ENCODE assay signal across 13 cellular contexts in the genomic region with DNA sequence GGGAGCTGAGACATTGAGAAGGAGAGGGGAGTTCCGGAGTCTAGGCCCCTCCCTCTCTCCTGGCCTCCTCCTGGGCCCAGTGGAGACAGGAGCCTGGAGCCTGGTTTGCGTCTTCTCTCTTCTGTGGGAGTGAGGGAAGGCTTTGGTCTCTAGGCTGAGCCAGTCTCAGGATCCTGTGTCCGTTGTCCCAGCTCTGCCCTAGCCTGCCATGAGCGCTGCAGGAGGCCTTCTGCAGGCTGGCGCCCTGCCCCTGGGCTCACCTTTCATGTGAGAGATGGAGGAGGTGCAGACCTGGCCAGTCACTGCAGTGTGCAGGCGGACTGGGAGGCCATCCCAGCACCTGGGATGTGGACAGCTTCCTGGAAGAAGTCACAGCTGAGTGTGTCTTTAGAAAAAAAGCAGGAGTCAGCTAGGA. TPM values are rescaled to one million over a fixed set of nuclear protein-coding genes. Genes with fewer than 3 reads are reported as not detected.
DNase-seq lines count a peak whose midpoint lies in the region; ATAC-seq and TF ChIP-seq lines count a peak whose summit lies in the region.
"Had no signal": no experiment of that assay in that cellular context is flagged by ENCODE, and none has a peak within 500 bp of the region (broad histone marks: within the 10 kb centered on the region; RNA-seq: fewer than 3 reads in every experiment).

No MANE protein-coding gene starts in this region.

- no peak overlapping the region for H4K8ac ChIP-seq in mesenchymal stem cell (ENCODE audit: low read length)

- H3K79me1 ChIP-seq in mesenchymal stem cell (replicated peaks; ENCODE audit: low read length, poor library complexity, severe bottlenecking) = peaks cover 42% of the 10 kb centered on the region

- peaks cover 20% of the 10 kb centered on the region for H3K4me1 Mint-ChIP-seq in endothelial cell (ENCODE audit: unreplicated experiment)

- no peak overlapping the region for H2BK15ac ChIP-seq in mesenchymal stem cell (ENCODE audit: low read depth, poor library complexity, severe bottlenecking)

- H2BK5ac ChIP-seq in mesenchymal stem cell (ENCODE audit: low read depth, low read length, poor library complexity, severe bottlenecking) = no peak overlapping the region

- H2BK120ac ChIP-seq in mesenchymal stem cell (ENCODE audit: low read depth, low read length) = no peak overlapping the region

- H3K27me3 Mint-ChIP-seq in endothelial cell (ENCODE audit: unreplicated experiment) = peaks cover 12% of the 10 kb centered on the region
- H3K27me3 Mint-ChIP-seq: central memory CD8-positive, alpha-beta T cell had no signal

- H3K4me3 Mint-ChIP-seq in endothelial cell (ENCODE audit: unreplicated experiment) = no peak overlapping the region
- H3K4me3 Mint-ChIP-seq: activated naive CD4-positive, alpha-beta T cell treated with anti-CD3 and anti-CD28 coated beads for 36 hours; central memory CD8-positive, alpha-beta T cell had no signal

- peak overlapping the region in 1 of 2 experiments; percentile 95 for H3K14ac ChIP-seq in mesenchymal stem cell (ENCODE audit: low read length in 2 of 2)

- H3K9me3 ChIP-seq in body of pancreas (no peaks in the 10 kb centered on the region), mesenchymal stem cell (ENCODE audit: control insufficient read depth, low read length) (no peaks in the 10 kb centered on the region), thyroid gland (no peaks in the 10 kb centered on the region)

- H3K9me3 Mint-ChIP-seq in endothelial cell (ENCODE audit: unreplicated experiment) = no peaks in the 10 kb centered on the region
- H3K9me3 Mint-ChIP-seq: activated naive CD4-positive, alpha-beta T cell treated with anti-CD3 and anti-CD28 coated beads for 36 hours; central memory CD8-positive, alpha-beta T cell had no signal

- H3K18ac ChIP-seq in mesenchymal stem cell (ENCODE audit: low read depth in 1 of 2, low read length in 2 of 2) = peak overlapping the region in 1 of 2 experiments; percentile 38

- no peak overlapping the region for H3K4me2 ChIP-seq in mesenchymal stem cell (ENCODE audit: low read length, poor library complexity, severe bottlenecking)

- H3K4ac ChIP-seq in mesenchymal stem cell (ENCODE audit: low read depth in 1 of 2, low read length in 2 of 2) = no peak overlapping the region

- no peaks in the 10 kb centered on the region for H3K27me3 ChIP-seq in body of pancreas
- no peaks in the 10 kb centered on the region for H3K27me3 ChIP-seq in mesenchymal stem cell (ENCODE audit: control insufficient read depth in 1 of 2, insufficient read depth in 1 of 2, low read length in 2 of 2)
- no peaks in the 10 kb centered on the region for H3K27me3 ChIP-seq in thyroid gland

- TF ChIP-seq POLR2A in body of pancreas (IDR thresholded peaks at IDR 0.05) = peak; percentile 18 to 41 (median 25)
- TF ChIP-seq POLR2A in thyroid gland (IDR thresholded peaks at IDR 0.05) = peak in 1 of 2 donors; percentile 33

- peak; percentile 72 for ATAC-seq in body of pancreas
- ATAC-seq in GM21723 (IDR thresholded peaks at IDR 0.05; ENCODE audit: unreplicated experiment) = no peak

- peaks cover 98% of the 10 kb centered on the region for H3K4me1 ChIP-seq in body of pancreas
- H3K4me1 ChIP-seq in mesenchymal stem cell (ENCODE audit: control insufficient read depth, insufficient read depth, low read depth, low read length) = peaks cover 50% of the 10 kb centered on the region
- peaks cover 24 to 48% of the 10 kb centered on the region in 2 donors for H3K4me1 ChIP-seq in thyroid gland

- no peak overlapping the region for H3K9ac ChIP-seq in mesenchymal stem cell (ENCODE audit: low read length)

- no peak overlapping the region for H3K23ac ChIP-seq in mesenchymal stem cell (ENCODE audit: low read length in 2 of 2)

- WGBS in body of pancreas, 2 donors = 17 to 19% methylated on average over 3 to 6 of the region's 6 CpGs
- WGBS in mesenchymal stem cell = 54% methylated on average over 6 of the region's 6 CpGs
- WGBS in thyroid gland, 2 donors = 20 to 29% methylated on average over 2 to 4 of the region's 6 CpGs

- H2AK5ac ChIP-seq in mesenchymal stem cell (ENCODE audit: low read length, severe bottlenecking) = peak overlapping the region; percentile 83

- peak overlapping the region in 1 of 2 experiments; percentile 51 for H2BK12ac ChIP-seq in mesenchymal stem cell (ENCODE audit: low read length in 2 of 2)

- H4K91ac ChIP-seq in mesenchymal stem cell (ENCODE audit: low read length) = no peak overlapping the region

- TF ChIP-seq CTCF in body of pancreas (IDR thresholded peaks at IDR 0.05) (no peak), thyroid gland (IDR thresholded peaks at IDR 0.05) (no peak), endothelial cell (IDR thresholded peaks at IDR 0.05; ENCODE audit: unreplicated experiment) (no peak)

- intact Hi-C loops in body of pancreas (cut with DNase I) (no loop called here), thyroid gland (cut with DNase I) (no loop called here)

- no peak overlapping the region for H2AFZ ChIP-seq in mesenchymal stem cell (ENCODE audit: low read depth, low read length)

- H3K36me3 ChIP-seq in body of pancreas (replicated peaks in 1 of 2; ENCODE audit: insufficient read depth in 1 of 2, low read depth in 2 of 2) (no peaks in the 10 kb centered on the region), mesenchymal stem cell (ENCODE audit: control insufficient read depth in 1 of 2, insufficient read depth in 2 of 2, low read depth in 1 of 2, low read length in 2 of 2) (peaks cover 5 to 24% of the 10 kb centered on the region in 2 experiments), thyroid gland (no peaks in the 10 kb centered on the region)

- H3K27ac ChIP-seq in body of pancreas (peak overlapping the region; percentile 72 to 98 (median 90)), mesenchymal stem cell (ENCODE audit: low read length, poor library complexity, severe bottlenecking) (no peak overlapping the region), thyroid gland (peak overlapping the region in 2 of 3 donors; percentile 48 to 76)

- H3K36me3 Mint-ChIP-seq in endothelial cell (ENCODE audit: low read depth, unreplicated experiment) = no peaks in the 10 kb centered on the region

- DNase-seq in NCI-H748 (lab: John Stamatoyannopoulos, UW; ENCODE audit: unreplicated experiment) (peak; percentile 75), NCI-H748 treated with DMSO at 0.1 percent for 48 hours (lab: John Stamatoyannopoulos, UW) (no peak), body of pancreas (peak; percentile 71 to 87 (median 84)), mesenchymal stem cell (no peak), thyroid gland (peak; percentile 92 to 93), activated gamma-delta T cell treated with Interleukin-2 at 50 U/mL for 16 hours (no peak), endothelial cell (ENCODE audit: low spot score) (no peak)
- DNase-seq: activated naive CD4-positive, alpha-beta T cell treated with anti-CD3 and anti-CD28 coated beads for 36 hours; NCI-H345; SHP77 treated with DMSO at 0.1 percent for 48 hours; stimulated activated CD4-positive, alpha-beta T cell treated with anti-CD3 and anti-CD28 coated beads, Interleukin-12 subunit alpha, Interleukin-12 subunit beta, amount 100 ng/mL, for 4 hours had no signal

- no peak overlapping the region for H3K27ac Mint-ChIP-seq in endothelial cell (ENCODE audit: unreplicated experiment)
- H3K27ac Mint-ChIP-seq: activated naive CD4-positive, alpha-beta T cell treated with anti-CD3 and anti-CD28 coated beads for 36 hours had no signal

- no peak overlapping the region for H3K4me3 ChIP-seq in body of pancreas
- H3K4me3 ChIP-seq in mesenchymal stem cell (ENCODE audit: insufficient read depth in 1 of 2, low read depth in 1 of 2, low read length in 2 of 2) = no peak overlapping the region
- no peak overlapping the region for H3K4me3 ChIP-seq in thyroid gland (replicated peaks in 1 of 3)

RNA-seq across cellular contexts. Expression of gene IMPA2, which starts 8.7 kb away (rescaled TPM):
- total RNA-seq in body of pancreas = 100 to 1,000 TPM; 269 to 446 TPM
- 12.3 TPM for polyA plus RNA-seq in mesenchymal stem cell (2013, experiment 1 of 2)
- 12.2 TPM for polyA plus RNA-seq in mesenchymal stem cell (2013, experiment 2 of 2)
- 10 to 100 TPM; 42.5 to 75.8 (median 54.3) TPM for total RNA-seq in thyroid gland
- total RNA-seq in endothelial cell (ENCODE audit: unreplicated experiment) = 24.1 TPM

Comparison
In these comparisons a context has a peak if more than half of its experiments do, and no peak if none do; other contexts are left out.
1. DNase-seq: peak in NCI-H748 (single experiment), body of pancreas (4 of 4) and thyroid gland (2 of 2); none in NCI-H748 treated with DMSO at 0.1 percent for 48 hours (single experiment), mesenchymal stem cell (single experiment), activated gamma-delta T cell treated with Interleukin-2 at 50 U/mL for 16 hours (single experiment) and endothelial cell (single experiment).